ENCODE assay signal across 7 cellular contexts in genomic region chr11:125348704-125349635, GRCh38.
DNase-seq lines count a peak whose midpoint lies in the region; ATAC-seq and TF ChIP-seq lines count a peak whose summit lies in the region.

No MANE protein-coding gene starts in this region.

- CTCF ChIA-PET in T-cell (lab: Charles Lee), result interaction anchor here (0.6 to 0.7 kb wide), 4 partner anchors 11 to 543 kb away, joined by 3 to 8 read pairs (median 4); partner anchors contain the start of gene HYLS1 (in 1 of the 2)

- H3K27ac Mint-ChIP-seq in T-cell, result no peak overlapping the region
- H3K27ac Mint-ChIP-seq in brain, result peak overlapping the region in 4 of 5 experiments; percentile 66 to 86 (median 72)

- H3K9me3 Mint-ChIP-seq in T-cell, result no peaks in the 10 kb centered on the region
- H3K9me3 Mint-ChIP-seq in brain, result no peaks in the 10 kb centered on the region

- H3K27me3 Mint-ChIP-seq in T-cell (peaks cover 19 to 22% of the 10 kb centered on the region in 2 donors), brain (peaks cover 11% of the 10 kb centered on the region)

- H3K4me3 ChIP-seq in kidney epithelial cell (ENCODE audit: low read depth, low read length), result no peak overlapping the region

- no peaks in the 10 kb centered on the region for H3K36me3 ChIP-seq in kidney epithelial cell (ENCODE audit: control insufficient read depth, insufficient read depth, low read length)

- H3K4me3 Mint-ChIP-seq in T-cell, result no peak overlapping the region
- H3K4me3 Mint-ChIP-seq in brain, result peak overlapping the region in 1 of 5 experiments; percentile 40

- peak; percentile 65 for ATAC-seq in HG03354 (IDR thresholded peaks at IDR 0.05; ENCODE audit: poor library complexity, severe bottlenecking, unreplicated experiment)
- ATAC-seq in T-cell (replicated peaks in 1 of 4), result peak in 2 of 4 experiments; percentile 46 to 57
- ATAC-seq in GM21786 (IDR thresholded peaks at IDR 0.05; ENCODE audit: unreplicated experiment), result no peak

- DNase-seq in GM10266 (ENCODE audit: extremely low spot score) (peak; percentile 69), T-cell (peak in 21 of 34 experiments; percentile 6 to 40 (median 25)), kidney epithelial cell (ENCODE audit: low read depth) (no peak)
- DNase-seq in stimulated activated CD4-positive, alpha-beta T cell treated with anti-CD3 and anti-CD28 coated beads, Interleukin-4, amount 100 ng/mL, for 24 hours, result peak; percentile 45

- H3K36me3 Mint-ChIP-seq in T-cell (no peaks in the 10 kb centered on the region), brain (peaks cover 7% of the 10 kb centered on the region)

- TF ChIP-seq CTCF in GM10266 (IDR thresholded peaks at IDR 0.05; ENCODE audit: control insufficient read depth, insufficient read depth, low read depth, missing control alignments) (peak; percentile 90), brain (conservative IDR thresholded peaks at IDR 0.05) (peak; percentile 89 to 97), kidney epithelial cell (IDR thresholded peaks at IDR 0.05; ENCODE audit: insufficient read depth, low read length, poor library complexity, severe bottlenecking) (peak; percentile 97)

- H3K4me1 Mint-ChIP-seq in T-cell, result peaks cover 0 to 2% (median 0%) of the 10 kb centered on the region in 3 donors
- H3K4me1 Mint-ChIP-seq in brain, result peaks cover 74% of the 10 kb centered on the region

- H3K27me3 ChIP-seq in kidney epithelial cell (ENCODE audit: control insufficient read depth, insufficient read depth, low read length), result peaks cover 27% of the 10 kb centered on the region

- POLR2A ChIA-PET in T-cell (lab: Charles Lee), result no interaction called here

Comparison
In these comparisons a context has a peak if more than half of its experiments do, and no peak if none do; other contexts are left out.
1. H3K27ac Mint-ChIP-seq: peak in brain (4 of 5); none in T-cell (0 of 2).
2. Peak in every context shown above with its lines, with median percentiles within 50 percentile points of each other: CTCF ChIP-seq.